In the genomic region with DNA sequence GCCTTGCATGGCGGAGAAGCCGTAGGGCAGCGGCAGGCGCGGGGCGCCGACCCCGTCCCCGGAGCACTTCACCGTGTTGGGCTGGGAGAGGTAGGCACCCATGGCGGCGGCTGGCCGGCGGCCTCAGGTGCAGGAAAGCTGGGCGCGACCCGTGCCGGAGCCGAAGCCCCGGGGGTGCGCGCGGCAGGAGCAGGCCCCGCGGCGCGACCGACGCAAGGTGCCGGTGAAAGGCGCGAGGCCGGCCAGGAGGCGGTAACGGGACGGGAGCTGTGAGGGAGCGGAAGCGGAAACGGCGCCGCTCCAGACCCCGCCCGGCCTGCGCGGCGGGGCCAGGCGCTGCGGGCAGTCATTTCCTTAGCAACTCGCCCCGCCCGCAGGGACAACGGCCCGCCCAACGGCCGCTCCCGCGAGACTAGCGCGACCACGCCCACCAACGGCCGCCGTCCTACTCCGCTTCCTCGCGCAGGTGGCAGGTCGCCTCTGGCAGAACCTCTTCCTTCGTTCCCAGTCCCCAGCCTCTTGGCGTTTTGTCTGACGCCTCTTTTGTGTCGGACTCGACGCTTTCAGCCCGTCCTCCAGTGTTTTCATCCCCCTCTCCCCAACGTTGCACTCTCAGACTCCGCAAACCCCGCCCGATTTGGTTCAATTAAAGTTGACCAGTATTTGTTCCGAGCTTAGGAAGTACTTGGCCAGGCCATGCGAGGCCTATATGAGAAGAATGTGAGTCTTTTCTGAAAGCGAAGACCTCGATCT, we compare ENCODE assay signal across 1 cellular context.
TF ChIP-seq lines count a peak whose summit lies in the region.

A gene with protein sequence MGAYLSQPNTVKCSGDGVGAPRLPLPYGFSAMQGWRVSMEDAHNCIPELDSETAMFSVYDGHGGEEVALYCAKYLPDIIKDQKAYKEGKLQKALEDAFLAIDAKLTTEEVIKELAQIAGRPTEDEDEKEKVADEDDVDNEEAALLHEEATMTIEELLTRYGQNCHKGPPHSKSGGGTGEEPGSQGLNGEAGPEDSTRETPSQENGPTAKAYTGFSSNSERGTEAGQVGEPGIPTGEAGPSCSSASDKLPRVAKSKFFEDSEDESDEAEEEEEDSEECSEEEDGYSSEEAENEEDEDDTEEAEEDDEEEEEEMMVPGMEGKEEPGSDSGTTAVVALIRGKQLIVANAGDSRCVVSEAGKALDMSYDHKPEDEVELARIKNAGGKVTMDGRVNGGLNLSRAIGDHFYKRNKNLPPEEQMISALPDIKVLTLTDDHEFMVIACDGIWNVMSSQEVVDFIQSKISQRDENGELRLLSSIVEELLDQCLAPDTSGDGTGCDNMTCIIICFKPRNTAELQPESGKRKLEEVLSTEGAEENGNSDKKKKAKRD (minus strand): TSS at position 271 of the 753 bp plus-strand sequence. CDS start 169 bp downstream, at position 102.

TF ChIP-seq in HepG2, 621 proteins besides CTCF, POLR2A, EP300 and RAD21 (continued from another document and continues in another):
- TF ChIP-seq ZSCAN31 (CRISPR knock-in tag; IDR thresholded peaks at IDR 0.05; ENCODE audit: low read depth) (peak; percentile 64), USF2 (IDR thresholded peaks at IDR 0.05; ENCODE audit: low read depth, low read length) (no peak), USF2 (CRISPR knock-in tag; IDR thresholded peaks at IDR 0.05; ENCODE audit: borderline replicate concordance) (no peak; the same call in 1 of the 2 replicates), GABPA (IDR thresholded peaks at IDR 0.05; ENCODE audit: low read depth, low read length) (peak; percentile 96), GABPA (CRISPR knock-in tag; IDR thresholded peaks at IDR 0.05; ENCODE audit: low read depth) (peak; percentile 87), ZNF646 (CRISPR knock-in tag; IDR thresholded peaks at IDR 0.05) (no peak), ELF4 (CRISPR knock-in tag; IDR thresholded peaks at IDR 0.05; ENCODE audit: borderline replicate concordance) (no peak), SOX6 (IDR thresholded peaks at IDR 0.05) (no peak), SOX6 (CRISPR knock-in tag; IDR thresholded peaks at IDR 0.05) (peak; percentile 79), ZNF260 (CRISPR knock-in tag; IDR thresholded peaks at IDR 0.05; ENCODE audit: borderline replicate concordance, low read depth) (no peak), NFYB (CRISPR knock-in tag; IDR thresholded peaks at IDR 0.05) (no peak; the same call in 1 of the 2 replicates), NFKBIZ (CRISPR knock-in tag; IDR thresholded peaks at IDR 0.05) (no peak), ZNF749 (CRISPR knock-in tag; IDR thresholded peaks at IDR 0.05; ENCODE audit: borderline replicate concordance) (peak; percentile 90), ZBTB38 (CRISPR knock-in tag; IDR thresholded peaks at IDR 0.05) (peak; percentile 81; the same call in 1 of the 2 replicates), ZNF589 (CRISPR knock-in tag; conservative IDR thresholded peaks at IDR 0.05) (no peak; the same call in none of the 2 replicates), PHF20 (CRISPR knock-in tag; IDR thresholded peaks at IDR 0.05) (peak; percentile 87), MTF2 (CRISPR knock-in tag; IDR thresholded peaks at IDR 0.05; ENCODE audit: borderline replicate concordance) (0 out of 2 replicates have a peak, but pooled peaks have one; percentile 24), ZSCAN30 (CRISPR knock-in tag; IDR thresholded peaks at IDR 0.05) (no peak; the same call in 1 of the 2 replicates), HES4 (CRISPR knock-in tag; IDR thresholded peaks at IDR 0.05; ENCODE audit: borderline replicate concordance) (peak; percentile 75), GTF2F1 (IDR thresholded peaks at IDR 0.05; ENCODE audit: low read length) (no peak), ZNF510 (CRISPR knock-in tag; IDR thresholded peaks at IDR 0.05; ENCODE audit: low read depth) (peak; percentile 79; the same call in 1 of the 2 replicates), SRY (CRISPR knock-in tag; IDR thresholded peaks at IDR 0.05) (peak; percentile 83; the same call in 1 of the 2 replicates), ZBTB46 (CRISPR knock-in tag; IDR thresholded peaks at IDR 0.05; ENCODE audit: borderline replicate concordance) (peak; percentile 91; the same call in 1 of the 2 replicates), SMARCC2 (IDR thresholded peaks at IDR 0.05) (no peak), HNF1B (CRISPR knock-in tag; IDR thresholded peaks at IDR 0.05) (peak; percentile 94), MAX (IDR thresholded peaks at IDR 0.05) (peak; percentile 94), NFATC3 (CRISPR knock-in tag; IDR thresholded peaks at IDR 0.05) (0 out of 2 replicates have a peak, but pooled peaks have one; percentile 29), GABPB1 (CRISPR knock-in tag; IDR thresholded peaks at IDR 0.05) (peak; percentile 95), ATF7 (IDR thresholded peaks at IDR 0.05) (no peak), ATF7 (CRISPR knock-in tag; IDR thresholded peaks at IDR 0.05) (no peak; the same call in 1 of the 2 replicates), ZSCAN9 (CRISPR knock-in tag; IDR thresholded peaks at IDR 0.05; ENCODE audit: borderline replicate concordance) (peak; percentile 72; the same call in 1 of the 2 replicates), BRD4 (CRISPR knock-in tag; IDR thresholded peaks at IDR 0.05) (peak; percentile 96), MYC (CRISPR knock-in tag; IDR thresholded peaks at IDR 0.05; ENCODE audit: borderline replicate concordance) (peak; percentile 94), SMC3 (IDR thresholded peaks at IDR 0.05; ENCODE audit: low read length) (no peak), NBN (conservative IDR thresholded peaks at IDR 0.05) (no peak), ZNF740 (CRISPR knock-in tag; IDR thresholded peaks at IDR 0.05) (0 out of 2 replicates have a peak, but pooled peaks have one; percentile 43)
- TF ChIP-seq, protein P1, sequence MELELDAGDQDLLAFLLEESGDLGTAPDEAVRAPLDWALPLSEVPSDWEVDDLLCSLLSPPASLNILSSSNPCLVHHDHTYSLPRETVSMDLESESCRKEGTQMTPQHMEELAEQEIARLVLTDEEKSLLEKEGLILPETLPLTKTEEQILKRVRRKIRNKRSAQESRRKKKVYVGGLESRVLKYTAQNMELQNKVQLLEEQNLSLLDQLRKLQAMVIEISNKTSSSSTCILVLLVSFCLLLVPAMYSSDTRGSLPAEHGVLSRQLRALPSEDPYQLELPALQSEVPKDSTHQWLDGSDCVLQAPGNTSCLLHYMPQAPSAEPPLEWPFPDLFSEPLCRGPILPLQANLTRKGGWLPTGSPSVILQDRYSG (CRISPR knock-in tag; IDR thresholded peaks at IDR 0.05), result peak; percentile 96
- TF ChIP-seq, protein P2, sequence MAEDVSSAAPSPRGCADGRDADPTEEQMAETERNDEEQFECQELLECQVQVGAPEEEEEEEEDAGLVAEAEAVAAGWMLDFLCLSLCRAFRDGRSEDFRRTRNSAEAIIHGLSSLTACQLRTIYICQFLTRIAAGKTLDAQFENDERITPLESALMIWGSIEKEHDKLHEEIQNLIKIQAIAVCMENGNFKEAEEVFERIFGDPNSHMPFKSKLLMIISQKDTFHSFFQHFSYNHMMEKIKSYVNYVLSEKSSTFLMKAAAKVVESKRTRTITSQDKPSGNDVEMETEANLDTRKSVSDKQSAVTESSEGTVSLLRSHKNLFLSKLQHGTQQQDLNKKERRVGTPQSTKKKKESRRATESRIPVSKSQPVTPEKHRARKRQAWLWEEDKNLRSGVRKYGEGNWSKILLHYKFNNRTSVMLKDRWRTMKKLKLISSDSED (CRISPR knock-in tag; IDR thresholded peaks at IDR 0.05), result no peak; the same call in 1 of the 2 replicates
- TF ChIP-seq, protein P3, sequence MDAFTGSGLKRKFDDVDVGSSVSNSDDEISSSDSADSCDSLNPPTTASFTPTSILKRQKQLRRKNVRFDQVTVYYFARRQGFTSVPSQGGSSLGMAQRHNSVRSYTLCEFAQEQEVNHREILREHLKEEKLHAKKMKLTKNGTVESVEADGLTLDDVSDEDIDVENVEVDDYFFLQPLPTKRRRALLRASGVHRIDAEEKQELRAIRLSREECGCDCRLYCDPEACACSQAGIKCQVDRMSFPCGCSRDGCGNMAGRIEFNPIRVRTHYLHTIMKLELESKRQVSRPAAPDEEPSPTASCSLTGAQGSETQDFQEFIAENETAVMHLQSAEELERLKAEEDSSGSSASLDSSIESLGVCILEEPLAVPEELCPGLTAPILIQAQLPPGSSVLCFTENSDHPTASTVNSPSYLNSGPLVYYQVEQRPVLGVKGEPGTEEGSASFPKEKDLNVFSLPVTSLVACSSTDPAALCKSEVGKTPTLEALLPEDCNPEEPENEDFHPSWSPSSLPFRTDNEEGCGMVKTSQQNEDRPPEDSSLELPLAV (CRISPR knock-in tag; conservative IDR thresholded peaks at IDR 0.05; ENCODE audit: low read depth), result no peak
